Comparison of ENCODE assay signal across 14 cellular contexts in genomic region chrX:10617186-10617963, GRCh38. TPM values are rescaled to one million over a fixed set of nuclear protein-coding genes. Genes with fewer than 3 reads are reported as not detected.
DNase-seq lines count a peak whose midpoint lies in the region; ATAC-seq and TF ChIP-seq lines count a peak whose summit lies in the region.
"Had no signal": no experiment of that assay in that cellular context is flagged by ENCODE, and none has a peak within 500 bp of the region (broad histone marks: within the 10 kb centered on the region; RNA-seq: fewer than 3 reads in every experiment).

No MANE protein-coding gene starts in this region.

- ATAC-seq in effector memory CD8-positive, alpha-beta T cell (replicated peaks), result no peak
- ATAC-seq: activated CD4-positive, alpha-beta T cell treated with anti-CD3 and anti-CD28 coated beads for 36 hours; GM12878 had no signal

- no peaks in the 10 kb centered on the region for H3K9me2 ChIP-seq in neural cell (ENCODE audit: insufficient read depth, low read length)

- TF ChIP-seq EP300 in neural cell (conservative IDR thresholded peaks at IDR 0.05; ENCODE audit: poor library complexity, severe bottlenecking), result no peak

- no peak overlapping the region for H2AFZ ChIP-seq in neural cell (ENCODE audit: low read depth, low read length)

- H3K9ac ChIP-seq in neural cell (ENCODE audit: low read length), result peak overlapping the region; percentile 65

- DNase-seq in EH (ENCODE audit: low read depth), result peak; percentile 65
- peak; percentile 1 for DNase-seq in NCI-H69 (lab: John Stamatoyannopoulos, UW)
- DNase-seq in epithelial cell of esophagus (ENCODE audit: low read depth), result no peak
- no peak for DNase-seq in NCI-H748 treated with DMSO at 0.1 percent for 48 hours (lab: John Stamatoyannopoulos, UW)
- no peak for DNase-seq in effector memory CD8-positive, alpha-beta T cell
- DNase-seq in SHP77 treated with DMSO at 0.1 percent for 48 hours (lab: John Stamatoyannopoulos, UW), result no peak
- DNase-seq in activated CD4-positive, alpha-beta T cell treated with anti-CD3 and anti-CD28 coated beads, Interleukin-2, amount 10 ng/mL, durations not matched to agents 24 days and 14 days, result no peak
- DNase-seq: activated CD4-positive, alpha-beta T cell treated with anti-CD3 and anti-CD28 coated beads for 36 hours; activated naive CD4-positive, alpha-beta T cell treated with Interleukin-2 at 50 U/mL for 16 hours; naive B cell; NCI-H2081 treated with DMSO at 0.1 percent for 48 hours; stimulated activated CD4-positive, alpha-beta T cell treated with anti-CD3 and anti-CD28 coated beads, Interleukin-2, amount 100 ng/mL, for 24 hours had no signal

- no peaks in the 10 kb centered on the region for H3F3A ChIP-seq in neural cell (ENCODE audit: insufficient read depth, low read length, poor library complexity, severe bottlenecking)

- H3K9me3 Mint-ChIP-seq in effector memory CD8-positive, alpha-beta T cell, result peaks cover 0 to under 1% of the 10 kb centered on the region in 2 donors
- H3K9me3 Mint-ChIP-seq in activated CD4-positive, alpha-beta T cell treated with anti-CD3 and anti-CD28 coated beads, Interleukin-2, amount 10 ng/mL, durations not matched to agents 24 days and 14 days, result no peaks in the 10 kb centered on the region

- peaks cover 0 to 4% of the 10 kb centered on the region in 2 donors for H3K4me1 Mint-ChIP-seq in effector memory CD8-positive, alpha-beta T cell (ENCODE audit: low read depth in 2 of 2)
- H3K4me1 Mint-ChIP-seq in activated CD4-positive, alpha-beta T cell treated with anti-CD3 and anti-CD28 coated beads, Interleukin-2, amount 10 ng/mL, durations not matched to agents 24 days and 14 days, result peaks cover 2% of the 10 kb centered on the region

- no peak overlapping the region for H3K27ac Mint-ChIP-seq in effector memory CD8-positive, alpha-beta T cell
- H3K27ac Mint-ChIP-seq in activated CD4-positive, alpha-beta T cell treated with anti-CD3 and anti-CD28 coated beads, Interleukin-2, amount 10 ng/mL, durations not matched to agents 24 days and 14 days, result no peak overlapping the region
- H3K27ac Mint-ChIP-seq: activated CD4-positive, alpha-beta T cell treated with anti-CD3 and anti-CD28 coated beads for 36 hours; naive B cell had no signal

- no peaks in the 10 kb centered on the region for H3K36me3 Mint-ChIP-seq in effector memory CD8-positive, alpha-beta T cell (ENCODE audit: insufficient read depth)
- H3K36me3 Mint-ChIP-seq in activated CD4-positive, alpha-beta T cell treated with anti-CD3 and anti-CD28 coated beads, Interleukin-2, amount 10 ng/mL, durations not matched to agents 24 days and 14 days (ENCODE audit: low read depth), result no peaks in the 10 kb centered on the region
- H3K36me3 Mint-ChIP-seq: naive B cell had no signal

- H3K27me3 ChIP-seq in neural cell (ENCODE audit: insufficient read depth, low read depth, low read length), result no peaks in the 10 kb centered on the region

- peaks cover 17 to 24% of the 10 kb centered on the region in 2 donors for H3K27me3 Mint-ChIP-seq in effector memory CD8-positive, alpha-beta T cell
- peaks cover 35% of the 10 kb centered on the region for H3K27me3 Mint-ChIP-seq in activated CD4-positive, alpha-beta T cell treated with anti-CD3 and anti-CD28 coated beads, Interleukin-2, amount 10 ng/mL, durations not matched to agents 24 days and 14 days

- intact Hi-C loops in activated CD4-positive, alpha-beta T cell treated with anti-CD3 and anti-CD28 coated beads, Interleukin-2, amount 10 ng/mL, durations not matched to agents 24 days and 14 days (cut with micrococcal nuclease), result loop anchor here (5.0 kb wide), 1 partner anchor 425 kb away; no protein-coding TSS in a partner anchor

- H3K4me3 ChIP-seq in epithelial cell of esophagus (ENCODE audit: low read length) (peak overlapping the region; percentile 69), neural cell (ENCODE audit: low read length) (peak overlapping the region; percentile 76)
- H3K4me3 ChIP-seq: GM12878 had no signal

- peaks cover 55% of the 10 kb centered on the region for H3K79me2 ChIP-seq in neural cell (replicated peaks; ENCODE audit: insufficient read depth, low read length)

- no peak overlapping the region for H3K4me3 Mint-ChIP-seq in effector memory CD8-positive, alpha-beta T cell
- no peak overlapping the region for H3K4me3 Mint-ChIP-seq in activated CD4-positive, alpha-beta T cell treated with anti-CD3 and anti-CD28 coated beads, Interleukin-2, amount 10 ng/mL, durations not matched to agents 24 days and 14 days
- H3K4me3 Mint-ChIP-seq: activated CD4-positive, alpha-beta T cell treated with anti-CD3 and anti-CD28 coated beads for 36 hours had no signal

- peak overlapping the region; percentile 60 for H3K4me2 ChIP-seq in neural cell (ENCODE audit: low read length)

- TF ChIP-seq CTCF in epithelial cell of esophagus (IDR thresholded peaks at IDR 0.05; ENCODE audit: insufficient read depth, low read depth, low read length, missing control alignments) (no peak), neural cell (IDR thresholded peaks at IDR 0.05; ENCODE audit: poor library complexity, severe bottlenecking) (no peak)

- H3K9me3 ChIP-seq in neural cell (ENCODE audit: low read length), result no peaks in the 10 kb centered on the region

- no peak overlapping the region for H3K27ac ChIP-seq in neural cell (ENCODE audit: low read length)

- no peak for TF ChIP-seq RAD21 in neural cell (conservative IDR thresholded peaks at IDR 0.05)

- no peaks in the 10 kb centered on the region for H4K20me1 ChIP-seq in neural cell (ENCODE audit: insufficient read depth)

- H3K36me3 ChIP-seq in neural cell (ENCODE audit: insufficient read depth, low read length), result no peaks in the 10 kb centered on the region

TF ChIP-seq in neural cell, 6 proteins besides CTCF, POLR2A, EP300 and RAD21:
- no peak for TF ChIP-seq SMC3 (conservative IDR thresholded peaks at IDR 0.05; ENCODE audit: poor library complexity)
- no peak for TF ChIP-seq MXI1 (conservative IDR thresholded peaks at IDR 0.05; ENCODE audit: poor library complexity, severe bottlenecking)
- TF ChIP-seq REST (IDR thresholded peaks at IDR 0.05; ENCODE audit: borderline replicate concordance), result no peak

RNA-seq across cellular contexts. Expression of gene MID1, which starts 3.0 kb away (rescaled TPM):
- polyA plus RNA-seq in neural cell, result 16.6 and 17.6 TPM in 2 replicates
- 51.1 and 58.7 TPM in 2 replicates for polyA minus RNA-seq in neural cell
- 0.14 TPM in 1 of 2 replicates, not detected in the other for total RNA-seq in activated CD4-positive, alpha-beta T cell treated with anti-CD3 and anti-CD28 coated beads, Interleukin-2, amount 10 ng/mL, durations not matched to agents 24 days and 14 days

Comparison
In these comparisons a context has a peak if more than half of its experiments do, and no peak if none do; other contexts are left out.
1. DNase-seq: peak in EH (single experiment) and NCI-H69 (single experiment); none in epithelial cell of esophagus (single experiment), NCI-H748 treated with DMSO at 0.1 percent for 48 hours (single experiment), effector memory CD8-positive, alpha-beta T cell (0 of 3), SHP77 treated with DMSO at 0.1 percent for 48 hours (single experiment) and activated CD4-positive, alpha-beta T cell treated with anti-CD3 and anti-CD28 coated beads, Interleukin-2, amount 10 ng/mL, durations not matched to agents 24 days and 14 days (single experiment).